1 cellular context compared by ENCODE assay signal in the genomic region with DNA sequence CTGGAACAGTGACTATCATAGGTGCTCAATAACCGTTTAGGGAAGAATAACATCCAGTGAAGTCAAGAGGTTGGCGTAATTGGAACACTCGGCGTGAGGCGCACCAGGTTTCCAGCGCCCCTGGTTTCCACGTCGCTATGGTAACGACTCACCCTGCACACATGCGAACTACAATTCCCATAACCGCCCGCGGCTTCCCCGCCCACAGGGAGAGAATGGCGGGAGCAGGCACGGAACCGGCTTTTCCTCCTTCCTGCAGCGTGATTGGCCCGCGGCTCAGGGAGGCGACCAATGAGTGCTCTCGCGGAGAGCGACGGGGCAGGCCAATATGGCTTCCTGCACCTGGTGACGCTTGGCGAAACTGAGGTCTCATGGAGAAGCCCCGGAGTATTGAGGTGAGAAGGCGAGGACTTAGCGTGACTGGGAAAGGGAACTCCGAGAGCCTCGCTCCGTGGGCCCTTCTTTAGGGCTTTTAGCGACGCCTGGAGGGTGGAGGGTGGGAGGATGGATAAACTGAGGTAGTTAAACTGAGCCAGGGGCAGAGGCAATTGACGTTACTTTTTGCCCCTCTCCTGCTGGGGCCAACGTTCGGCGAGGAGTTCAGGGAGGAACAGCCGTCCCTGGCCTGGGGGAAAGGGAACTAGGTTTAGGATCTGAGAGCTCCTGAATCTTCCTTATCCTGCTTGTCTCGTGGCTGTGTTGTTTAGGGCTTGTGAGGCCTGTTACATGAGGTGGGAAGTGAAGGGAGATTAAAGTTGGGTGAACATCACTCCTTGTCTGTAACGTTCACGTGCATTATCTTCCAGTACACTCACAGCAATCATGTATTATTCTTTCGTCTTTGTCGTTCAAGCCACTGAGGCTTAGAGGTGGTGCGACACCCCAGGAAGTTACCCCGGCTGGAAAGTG.
A peak's percentile ranks its signal among the peaks of the same experiment; 100 is the strongest.
TF ChIP-seq lines count a peak whose summit lies in the region.

A gene (plus strand): TSS at position 321 of the 909 bp plus-strand sequence. CDS start 51 bp downstream, at position 372.

TF ChIP-seq in GM12878, 131 proteins besides CTCF, POLR2A, EP300 and RAD21 (continued from another document):
- TF ChIP-seq ZNF274 (IDR thresholded peaks at IDR 0.05; ENCODE audit: insufficient read depth, insufficient read length) (no peak), ZSCAN29 (IDR thresholded peaks at IDR 0.05) (no peak), HCFC1 (IDR thresholded peaks at IDR 0.05; ENCODE audit: low read length) (peak; percentile 94), TCF7 (IDR thresholded peaks at IDR 0.05; ENCODE audit: borderline replicate concordance) (no peak), TAF1 (IDR thresholded peaks at IDR 0.05; ENCODE audit: borderline replicate concordance, low read depth, low read length) (peak; percentile 80; the same call in 1 of the 2 replicates), RAD51 (IDR thresholded peaks at IDR 0.05) (no peak), PAX5 (IDR thresholded peaks at IDR 0.05; ENCODE audit: borderline replicate concordance, low read depth, low read length) (peak; percentile 54; the same call in 1 of the 2 replicates), LARP7 (IDR thresholded peaks at IDR 0.05) (peak; percentile 44), MEF2A (IDR thresholded peaks at IDR 0.05; ENCODE audit: insufficient read depth, low read depth, low read length) (no peak), NFIC (IDR thresholded peaks at IDR 0.05; ENCODE audit: low read depth, low read length) (no peak), SMC3 (IDR thresholded peaks at IDR 0.05; ENCODE audit: borderline replicate concordance, low read length) (no peak), ZZZ3 (IDR thresholded peaks at IDR 0.05; ENCODE audit: control insufficient read depth, insufficient read length, low read depth) (no peak), TARDBP (IDR thresholded peaks at IDR 0.05; ENCODE audit: borderline replicate concordance) (0 out of 2 replicates have a peak, but pooled peaks have one; percentile 55), NR2F1 (conservative IDR thresholded peaks at IDR 0.05) (no peak), CBX5 (IDR thresholded peaks at IDR 0.05; ENCODE audit: low read depth) (no peak), CREB1 (IDR thresholded peaks at IDR 0.05; ENCODE audit: low read depth) (peak; percentile 84), TCF3 (IDR thresholded peaks at IDR 0.05; ENCODE audit: borderline replicate concordance, insufficient read depth, low read depth, low read length) (0 out of 2 replicates have a peak, but pooled peaks have one; percentile 40), NBN (IDR thresholded peaks at IDR 0.05) (peak; percentile 72; the same call in 1 of the 2 replicates), STAT3 (IDR thresholded peaks at IDR 0.05; ENCODE audit: low read depth, low read length) (no peak), BMI1 (IDR thresholded peaks at IDR 0.05; ENCODE audit: borderline replicate concordance) (peak; percentile 98), YY1 (IDR thresholded peaks at IDR 0.05; ENCODE audit: low read depth, low read length) (peak; percentile 97), POU2F2 (IDR thresholded peaks at IDR 0.05; ENCODE audit: borderline replicate concordance, low read depth, low read length) (0 out of 3 replicates have a peak, but pooled peaks have one; percentile 68), WRNIP1 (IDR thresholded peaks at IDR 0.05; ENCODE audit: borderline replicate concordance, low read depth, low read length) (no peak), SUPT20H (IDR thresholded peaks at IDR 0.05; ENCODE audit: borderline replicate concordance, control insufficient read depth, low read depth, low read length) (no peak), TBL1XR1 (IDR thresholded peaks at IDR 0.05; ENCODE audit: low read depth, low read length) (no peak), RELA (IDR thresholded peaks at IDR 0.05; ENCODE audit: borderline replicate concordance, partially characterized antibody) (peak; percentile 29), SIX5 (IDR thresholded peaks at IDR 0.05; ENCODE audit: low read depth, low read length, severe bottlenecking) (peak; percentile 93), NRF1 (conservative IDR thresholded peaks at IDR 0.05; ENCODE audit: low read depth, low read length) (peak; percentile 20; the same call in 1 of the 2 replicates), RB1 (IDR thresholded peaks at IDR 0.05; ENCODE audit: borderline replicate concordance) (peak; percentile 96; the same call in 1 of the 2 replicates), NFYA (IDR thresholded peaks at IDR 0.05; ENCODE audit: borderline replicate concordance, low read depth, low read length) (peak; percentile 17; the same call in 1 of the 2 replicates), SP1 (IDR thresholded peaks at IDR 0.05; ENCODE audit: low read depth, low read length) (peak; percentile 93), KLF5 (IDR thresholded peaks at IDR 0.05; ENCODE audit: partially characterized antibody) (peak; percentile 75), RUNX3 (IDR thresholded peaks at IDR 0.05; ENCODE audit: low read length) (peak; percentile 80), SUZ12 (IDR thresholded peaks at IDR 0.05; ENCODE audit: unreplicated experiment) (no peak), MYB (IDR thresholded peaks at IDR 0.05; ENCODE audit: borderline replicate concordance, low read depth, low read length) (no peak)
- TF ChIP-seq, protein P1, sequence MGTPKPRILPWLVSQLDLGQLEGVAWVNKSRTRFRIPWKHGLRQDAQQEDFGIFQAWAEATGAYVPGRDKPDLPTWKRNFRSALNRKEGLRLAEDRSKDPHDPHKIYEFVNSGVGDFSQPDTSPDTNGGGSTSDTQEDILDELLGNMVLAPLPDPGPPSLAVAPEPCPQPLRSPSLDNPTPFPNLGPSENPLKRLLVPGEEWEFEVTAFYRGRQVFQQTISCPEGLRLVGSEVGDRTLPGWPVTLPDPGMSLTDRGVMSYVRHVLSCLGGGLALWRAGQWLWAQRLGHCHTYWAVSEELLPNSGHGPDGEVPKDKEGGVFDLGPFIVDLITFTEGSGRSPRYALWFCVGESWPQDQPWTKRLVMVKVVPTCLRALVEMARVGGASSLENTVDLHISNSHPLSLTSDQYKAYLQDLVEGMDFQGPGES (IDR thresholded peaks at IDR 0.05), result peak; percentile 71; the same call in 1 of the 2 replicates
- TF ChIP-seq, protein P2, sequence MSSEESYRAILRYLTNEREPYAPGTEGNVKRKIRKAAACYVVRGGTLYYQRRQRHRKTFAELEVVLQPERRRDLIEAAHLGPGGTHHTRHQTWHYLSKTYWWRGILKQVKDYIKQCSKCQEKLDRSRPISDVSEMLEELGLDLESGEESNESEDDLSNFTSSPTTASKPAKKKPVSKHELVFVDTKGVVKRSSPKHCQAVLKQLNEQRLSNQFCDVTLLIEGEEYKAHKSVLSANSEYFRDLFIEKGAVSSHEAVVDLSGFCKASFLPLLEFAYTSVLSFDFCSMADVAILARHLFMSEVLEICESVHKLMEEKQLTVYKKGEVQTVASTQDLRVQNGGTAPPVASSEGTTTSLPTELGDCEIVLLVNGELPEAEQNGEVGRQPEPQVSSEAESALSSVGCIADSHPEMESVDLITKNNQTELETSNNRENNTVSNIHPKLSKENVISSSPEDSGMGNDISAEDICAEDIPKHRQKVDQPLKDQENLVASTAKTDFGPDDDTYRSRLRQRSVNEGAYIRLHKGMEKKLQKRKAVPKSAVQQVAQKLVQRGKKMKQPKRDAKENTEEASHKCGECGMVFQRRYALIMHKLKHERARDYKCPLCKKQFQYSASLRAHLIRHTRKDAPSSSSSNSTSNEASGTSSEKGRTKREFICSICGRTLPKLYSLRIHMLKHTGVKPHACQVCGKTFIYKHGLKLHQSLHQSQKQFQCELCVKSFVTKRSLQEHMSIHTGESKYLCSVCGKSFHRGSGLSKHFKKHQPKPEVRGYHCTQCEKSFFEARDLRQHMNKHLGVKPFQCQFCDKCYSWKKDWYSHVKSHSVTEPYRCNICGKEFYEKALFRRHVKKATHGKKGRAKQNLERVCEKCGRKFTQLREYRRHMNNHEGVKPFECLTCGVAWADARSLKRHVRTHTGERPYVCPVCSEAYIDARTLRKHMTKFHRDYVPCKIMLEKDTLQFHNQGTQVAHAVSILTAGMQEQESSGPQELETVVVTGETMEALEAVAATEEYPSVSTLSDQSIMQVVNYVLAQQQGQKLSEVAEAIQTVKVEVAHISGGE (CRISPR knock-in tag; IDR thresholded peaks at IDR 0.05), result no peak
- TF ChIP-seq, protein P3, sequence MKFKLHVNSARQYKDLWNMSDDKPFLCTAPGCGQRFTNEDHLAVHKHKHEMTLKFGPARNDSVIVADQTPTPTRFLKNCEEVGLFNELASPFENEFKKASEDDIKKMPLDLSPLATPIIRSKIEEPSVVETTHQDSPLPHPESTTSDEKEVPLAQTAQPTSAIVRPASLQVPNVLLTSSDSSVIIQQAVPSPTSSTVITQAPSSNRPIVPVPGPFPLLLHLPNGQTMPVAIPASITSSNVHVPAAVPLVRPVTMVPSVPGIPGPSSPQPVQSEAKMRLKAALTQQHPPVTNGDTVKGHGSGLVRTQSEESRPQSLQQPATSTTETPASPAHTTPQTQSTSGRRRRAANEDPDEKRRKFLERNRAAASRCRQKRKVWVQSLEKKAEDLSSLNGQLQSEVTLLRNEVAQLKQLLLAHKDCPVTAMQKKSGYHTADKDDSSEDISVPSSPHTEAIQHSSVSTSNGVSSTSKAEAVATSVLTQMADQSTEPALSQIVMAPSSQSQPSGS (IDR thresholded peaks at IDR 0.05; ENCODE audit: low read length), result no peak
- TF ChIP-seq, protein P4, sequence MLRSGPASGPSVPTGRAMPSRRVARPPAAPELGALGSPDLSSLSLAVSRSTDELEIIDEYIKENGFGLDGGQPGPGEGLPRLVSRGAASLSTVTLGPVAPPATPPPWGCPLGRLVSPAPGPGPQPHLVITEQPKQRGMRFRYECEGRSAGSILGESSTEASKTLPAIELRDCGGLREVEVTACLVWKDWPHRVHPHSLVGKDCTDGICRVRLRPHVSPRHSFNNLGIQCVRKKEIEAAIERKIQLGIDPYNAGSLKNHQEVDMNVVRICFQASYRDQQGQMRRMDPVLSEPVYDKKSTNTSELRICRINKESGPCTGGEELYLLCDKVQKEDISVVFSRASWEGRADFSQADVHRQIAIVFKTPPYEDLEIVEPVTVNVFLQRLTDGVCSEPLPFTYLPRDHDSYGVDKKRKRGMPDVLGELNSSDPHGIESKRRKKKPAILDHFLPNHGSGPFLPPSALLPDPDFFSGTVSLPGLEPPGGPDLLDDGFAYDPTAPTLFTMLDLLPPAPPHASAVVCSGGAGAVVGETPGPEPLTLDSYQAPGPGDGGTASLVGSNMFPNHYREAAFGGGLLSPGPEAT (IDR thresholded peaks at IDR 0.05; ENCODE audit: low read depth), result peak; percentile 90
- TF ChIP-seq, protein P5, sequence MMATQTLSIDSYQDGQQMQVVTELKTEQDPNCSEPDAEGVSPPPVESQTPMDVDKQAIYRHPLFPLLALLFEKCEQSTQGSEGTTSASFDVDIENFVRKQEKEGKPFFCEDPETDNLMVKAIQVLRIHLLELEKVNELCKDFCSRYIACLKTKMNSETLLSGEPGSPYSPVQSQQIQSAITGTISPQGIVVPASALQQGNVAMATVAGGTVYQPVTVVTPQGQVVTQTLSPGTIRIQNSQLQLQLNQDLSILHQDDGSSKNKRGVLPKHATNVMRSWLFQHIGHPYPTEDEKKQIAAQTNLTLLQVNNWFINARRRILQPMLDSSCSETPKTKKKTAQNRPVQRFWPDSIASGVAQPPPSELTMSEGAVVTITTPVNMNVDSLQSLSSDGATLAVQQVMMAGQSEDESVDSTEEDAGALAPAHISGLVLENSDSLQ (IDR thresholded peaks at IDR 0.05), result peak; percentile 73
- TF ChIP-seq, protein P6, sequence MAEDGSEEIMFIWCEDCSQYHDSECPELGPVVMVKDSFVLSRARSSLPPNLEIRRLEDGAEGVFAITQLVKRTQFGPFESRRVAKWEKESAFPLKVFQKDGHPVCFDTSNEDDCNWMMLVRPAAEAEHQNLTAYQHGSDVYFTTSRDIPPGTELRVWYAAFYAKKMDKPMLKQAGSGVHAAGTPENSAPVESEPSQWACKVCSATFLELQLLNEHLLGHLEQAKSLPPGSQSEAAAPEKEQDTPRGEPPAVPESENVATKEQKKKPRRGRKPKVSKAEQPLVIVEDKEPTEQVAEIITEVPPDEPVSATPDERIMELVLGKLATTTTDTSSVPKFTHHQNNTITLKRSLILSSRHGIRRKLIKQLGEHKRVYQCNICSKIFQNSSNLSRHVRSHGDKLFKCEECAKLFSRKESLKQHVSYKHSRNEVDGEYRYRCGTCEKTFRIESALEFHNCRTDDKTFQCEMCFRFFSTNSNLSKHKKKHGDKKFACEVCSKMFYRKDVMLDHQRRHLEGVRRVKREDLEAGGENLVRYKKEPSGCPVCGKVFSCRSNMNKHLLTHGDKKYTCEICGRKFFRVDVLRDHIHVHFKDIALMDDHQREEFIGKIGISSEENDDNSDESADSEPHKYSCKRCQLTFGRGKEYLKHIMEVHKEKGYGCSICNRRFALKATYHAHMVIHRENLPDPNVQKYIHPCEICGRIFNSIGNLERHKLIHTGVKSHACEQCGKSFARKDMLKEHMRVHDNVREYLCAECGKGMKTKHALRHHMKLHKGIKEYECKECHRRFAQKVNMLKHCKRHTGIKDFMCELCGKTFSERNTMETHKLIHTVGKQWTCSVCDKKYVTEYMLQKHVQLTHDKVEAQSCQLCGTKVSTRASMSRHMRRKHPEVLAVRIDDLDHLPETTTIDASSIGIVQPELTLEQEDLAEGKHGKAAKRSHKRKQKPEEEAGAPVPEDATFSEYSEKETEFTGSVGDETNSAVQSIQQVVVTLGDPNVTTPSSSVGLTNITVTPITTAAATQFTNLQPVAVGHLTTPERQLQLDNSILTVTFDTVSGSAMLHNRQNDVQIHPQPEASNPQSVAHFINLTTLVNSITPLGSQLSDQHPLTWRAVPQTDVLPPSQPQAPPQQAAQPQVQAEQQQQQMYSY (CRISPR knock-in tag; IDR thresholded peaks at IDR 0.05), result no peak
- TF ChIP-seq, protein P7, sequence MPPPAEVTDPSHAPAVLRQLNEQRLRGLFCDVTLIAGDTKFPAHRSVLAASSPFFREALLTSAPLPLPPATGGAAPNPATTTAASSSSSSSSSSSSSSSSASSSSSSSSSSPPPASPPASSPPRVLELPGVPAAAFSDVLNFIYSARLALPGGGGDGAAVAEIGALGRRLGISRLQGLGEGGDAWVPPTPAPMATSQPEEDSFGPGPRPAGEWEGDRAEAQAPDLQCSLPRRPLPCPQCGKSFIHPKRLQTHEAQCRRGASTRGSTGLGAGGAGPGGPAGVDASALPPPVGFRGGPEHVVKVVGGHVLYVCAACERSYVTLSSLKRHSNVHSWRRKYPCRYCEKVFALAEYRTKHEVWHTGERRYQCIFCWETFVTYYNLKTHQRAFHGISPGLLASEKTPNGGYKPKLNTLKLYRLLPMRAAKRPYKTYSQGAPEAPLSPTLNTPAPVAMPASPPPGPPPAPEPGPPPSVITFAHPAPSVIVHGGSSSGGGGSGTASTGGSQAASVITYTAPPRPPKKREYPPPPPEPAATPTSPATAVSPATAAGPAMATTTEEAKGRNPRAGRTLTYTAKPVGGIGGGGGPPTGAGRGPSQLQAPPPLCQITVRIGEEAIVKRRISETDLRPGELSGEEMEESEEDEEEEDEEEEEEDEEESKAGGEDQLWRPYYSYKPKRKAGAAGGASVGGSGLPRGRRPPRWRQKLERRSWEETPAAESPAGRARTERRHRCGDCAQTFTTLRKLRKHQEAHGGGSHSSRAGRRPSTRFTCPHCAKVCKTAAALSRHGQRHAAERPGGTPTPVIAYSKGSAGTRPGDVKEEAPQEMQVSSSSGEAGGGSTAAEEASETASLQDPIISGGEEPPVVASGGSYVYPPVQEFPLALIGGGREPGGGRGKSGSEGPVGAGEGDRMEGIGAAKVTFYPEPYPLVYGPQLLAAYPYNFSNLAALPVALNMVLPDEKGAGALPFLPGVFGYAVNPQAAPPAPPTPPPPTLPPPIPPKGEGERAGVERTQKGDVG (CRISPR knock-in tag; IDR thresholded peaks at IDR 0.05), result no peak
